Comparison of ENCODE assay signal across 22 cellular contexts in the genomic region with DNA sequence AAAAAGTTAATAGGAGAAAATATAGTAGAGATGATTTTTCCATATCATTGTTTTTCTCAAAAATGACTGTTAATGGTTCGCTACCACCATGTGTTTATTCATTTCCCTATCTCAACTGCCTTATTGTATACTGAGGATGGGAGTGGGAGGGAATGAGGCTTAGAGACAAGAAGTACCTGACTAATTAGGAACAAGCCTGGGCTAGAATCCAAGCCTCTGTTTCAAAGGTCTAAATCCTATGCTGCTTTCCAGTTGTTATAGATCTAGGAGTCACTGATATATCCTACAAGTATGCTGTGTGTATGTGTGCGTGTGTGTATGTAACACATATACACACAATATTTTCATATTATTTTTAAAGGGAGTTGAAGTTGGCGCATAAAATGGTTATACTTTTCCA.
DNase-seq lines count a peak whose midpoint lies in the region; ATAC-seq and TF ChIP-seq lines count a peak whose summit lies in the region.
"Had no signal": no experiment of that assay in that cellular context is flagged by ENCODE, and none has a peak within 500 bp of the region (broad histone marks: within the 10 kb centered on the region; RNA-seq: fewer than 3 reads in every experiment).

No MANE protein-coding gene starts in this region.

- no peak overlapping the region for H2BK5ac ChIP-seq in neuronal stem cell (ENCODE audit: low read length)

- H3K9me3 ChIP-seq in neuronal stem cell (replicated peaks in 1 of 2; ENCODE audit: control insufficient read depth in 2 of 2, insufficient read depth in 1 of 2, low read depth in 1 of 2, low read length in 2 of 2) (no peaks in the 10 kb centered on the region), body of pancreas (no peaks in the 10 kb centered on the region)
- H3K9me3 ChIP-seq: HAP-1, MG63, SJCRH30 had no signal

- H2BK12ac ChIP-seq in neuronal stem cell (ENCODE audit: low read length) = no peak overlapping the region

- intact Hi-C loops in body of pancreas (cut with DNase I) = no loop called here

- no peak overlapping the region for H3K27ac ChIP-seq in epithelial cell of prostate
- no peak overlapping the region for H3K27ac ChIP-seq in neuronal stem cell (replicated peaks; ENCODE audit: low read length)
- H3K27ac ChIP-seq in body of pancreas = no peak overlapping the region
- H3K27ac ChIP-seq: BLaER1 treated with 17β-estradiol and CSF1 and Interleukin-3, amounts not matched to agents 10 nM and 100 nM; GM23248; SJCRH30 had no signal

- no peak for TF ChIP-seq POLR2A in body of pancreas (IDR thresholded peaks at IDR 0.05)

- no peak overlapping the region for H3K23ac ChIP-seq in neuronal stem cell (ENCODE audit: low read depth, low read length, poor library complexity)

- peak overlapping the region; percentile 6 for H2AFZ ChIP-seq in neuronal stem cell (ENCODE audit: low read length)
- H2AFZ ChIP-seq: GM23248 had no signal

- no peaks in the 10 kb centered on the region for H3K27me3 ChIP-seq in neuronal stem cell (ENCODE audit: control insufficient read depth in 3 of 3, insufficient read depth in 3 of 3, low read depth in 1 of 3, low read length in 3 of 3)
- H3K27me3 ChIP-seq in body of pancreas = no peaks in the 10 kb centered on the region
- H3K27me3 ChIP-seq: BLaER1 treated with 17β-estradiol and CSF1 and Interleukin-3, amounts not matched to agents 10 nM and 100 nM; MG63; SJCRH30 had no signal

- no peak overlapping the region for H3K4ac ChIP-seq in neuronal stem cell (ENCODE audit: low read length)

- no peak overlapping the region for H2AK5ac ChIP-seq in neuronal stem cell (ENCODE audit: low read depth, low read length)

- ATAC-seq in body of pancreas = no peak
- ATAC-seq: Right ventricle myocardium inferior, SK-N-SH treated with all-trans-retinoic acid at 6 μM for 48 hours had no signal

- H3K18ac ChIP-seq in neuronal stem cell (ENCODE audit: low read length) = no peak overlapping the region

- H2BK120ac ChIP-seq in neuronal stem cell (ENCODE audit: low read depth, low read length) = no peak overlapping the region

- H3K4me1 ChIP-seq in neuronal stem cell (ENCODE audit: control insufficient read depth in 2 of 2, insufficient read depth in 1 of 2, low read depth in 1 of 2, low read length in 2 of 2) (peaks cover 0 to 10% of the 10 kb centered on the region in 2 donors), body of pancreas (peaks cover 6% of the 10 kb centered on the region)
- H3K4me1 ChIP-seq: HAP-1 had no signal

- DNase-seq in NCI-H2171 treated with DMSO at 0.1 percent for 48 hours (lab: John Stamatoyannopoulos, UW) (peak; percentile 51), NCI-H2171 (lab: John Stamatoyannopoulos, UW) (no peak), NCI-H69 (lab: John Stamatoyannopoulos, UW) (peak; percentile 13), epithelial cell of prostate (ENCODE audit: low read depth, low spot score) (peak; percentile 51), neuronal stem cell (ENCODE audit: low spot score) (no peak), H4 (ENCODE audit: low spot score) (no peak), body of pancreas (no peak)
- DNase-seq: AML-193; CD4-positive, alpha-beta T cell; GM23248; HFFc6; KBM-7; MG63; NCI-H1417; NCI-H1694; NCI-H2081 treated with DMSO at 0.1 percent for 48 hours; NCI-H510A; SJCRH30 had no signal

- no CpG with 5 or more reads among the region's 3 CpGs for WGBS in neuronal stem cell (ENCODE audit: extremely low coverage in 2 of 2, insufficient read length in 2 of 2, insufficient replicate concordance in 1 of 2), 2 donors
- WGBS in body of pancreas, 2 donors = 81 to 89% methylated on average over 3 of the region's 3 CpGs

- no peak overlapping the region for H3K9ac ChIP-seq in neuronal stem cell (ENCODE audit: low read depth, low read length, poor library complexity)
- H3K9ac ChIP-seq: BLaER1 treated with 17β-estradiol and CSF1 and Interleukin-3, amounts not matched to agents 10 nM and 100 nM; GM23248 had no signal

- H4K91ac ChIP-seq in neuronal stem cell (ENCODE audit: low read depth, low read length, poor library complexity) = no peak overlapping the region

- no peak overlapping the region for H3K14ac ChIP-seq in neuronal stem cell (ENCODE audit: low read length)

- no peak overlapping the region for H3K4me2 ChIP-seq in neuronal stem cell (ENCODE audit: insufficient read depth, low read length, poor library complexity, severe bottlenecking)
- H3K4me2 ChIP-seq: BLaER1 treated with 17β-estradiol and CSF1 and Interleukin-3, amounts not matched to agents 10 nM and 100 nM had no signal

- no peak overlapping the region for H2BK15ac ChIP-seq in neuronal stem cell (ENCODE audit: low read length)

- H3K36me3 ChIP-seq in neuronal stem cell (replicated peaks in 1 of 2; ENCODE audit: control insufficient read depth in 2 of 2, insufficient read depth in 2 of 2, low read length in 2 of 2) (no peaks in the 10 kb centered on the region), body of pancreas (replicated peaks in 1 of 2; ENCODE audit: insufficient read depth in 1 of 2, low read depth in 2 of 2) (no peaks in the 10 kb centered on the region)
- H3K36me3 ChIP-seq: BLaER1 treated with 17β-estradiol and CSF1 and Interleukin-3, amounts not matched to agents 10 nM and 100 nM; HAP-1; MG63; SJCRH30 had no signal

- H3K4me3 ChIP-seq in neuronal stem cell (ENCODE audit: low read length in 2 of 2) (no peak overlapping the region), body of pancreas (no peak overlapping the region)
- H3K4me3 ChIP-seq: BLaER1 treated with 17β-estradiol and CSF1 and Interleukin-3, amounts not matched to agents 10 nM and 100 nM; GM23248; HAP-1; MG63; SJCRH30 had no signal

- TF ChIP-seq CTCF in body of pancreas (IDR thresholded peaks at IDR 0.05) = no peak

- no peak overlapping the region for H4K8ac ChIP-seq in neuronal stem cell (ENCODE audit: low read depth, low read length)

- no peaks in the 10 kb centered on the region for H3K79me1 ChIP-seq in neuronal stem cell (ENCODE audit: low read depth, low read length)

Comparison
In these comparisons a context has a peak if more than half of its experiments do, and no peak if none do; other contexts are left out.
1. DNase-seq: peak in NCI-H2171 treated with DMSO at 0.1 percent for 48 hours (single experiment), NCI-H69 (single experiment) and epithelial cell of prostate (single experiment); none in NCI-H2171 (single experiment), neuronal stem cell (single experiment), H4 (single experiment) and body of pancreas (0 of 4).